In the genomic region with DNA sequence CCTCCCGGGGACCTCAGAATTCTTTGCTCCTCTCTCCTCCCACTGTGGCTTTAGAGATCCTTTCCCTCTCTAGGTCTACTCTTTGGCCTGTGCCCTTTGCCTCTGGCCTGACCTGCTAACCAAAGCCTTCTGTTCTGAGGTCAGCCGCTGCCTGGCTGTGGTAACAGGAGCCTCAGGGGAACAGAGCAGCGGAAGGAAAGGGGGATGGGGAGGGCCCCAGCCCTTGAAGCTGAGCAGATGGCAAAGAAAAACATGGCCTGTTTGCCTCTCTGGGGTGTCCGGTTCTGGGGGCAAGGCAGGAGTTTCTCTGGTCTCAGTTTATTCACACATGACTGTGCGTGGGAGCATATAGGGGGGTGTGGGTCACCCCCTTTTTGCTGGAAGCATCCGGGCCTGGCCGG, we compare ENCODE assay signal across 1 cellular context.
TF ChIP-seq lines count a peak whose summit lies in the region.

No MANE protein-coding gene starts in this region.

TF ChIP-seq in HepG2, 621 proteins besides CTCF, POLR2A, EP300 and RAD21 (continued from another document and continues in another):
- TF ChIP-seq, protein P1, sequence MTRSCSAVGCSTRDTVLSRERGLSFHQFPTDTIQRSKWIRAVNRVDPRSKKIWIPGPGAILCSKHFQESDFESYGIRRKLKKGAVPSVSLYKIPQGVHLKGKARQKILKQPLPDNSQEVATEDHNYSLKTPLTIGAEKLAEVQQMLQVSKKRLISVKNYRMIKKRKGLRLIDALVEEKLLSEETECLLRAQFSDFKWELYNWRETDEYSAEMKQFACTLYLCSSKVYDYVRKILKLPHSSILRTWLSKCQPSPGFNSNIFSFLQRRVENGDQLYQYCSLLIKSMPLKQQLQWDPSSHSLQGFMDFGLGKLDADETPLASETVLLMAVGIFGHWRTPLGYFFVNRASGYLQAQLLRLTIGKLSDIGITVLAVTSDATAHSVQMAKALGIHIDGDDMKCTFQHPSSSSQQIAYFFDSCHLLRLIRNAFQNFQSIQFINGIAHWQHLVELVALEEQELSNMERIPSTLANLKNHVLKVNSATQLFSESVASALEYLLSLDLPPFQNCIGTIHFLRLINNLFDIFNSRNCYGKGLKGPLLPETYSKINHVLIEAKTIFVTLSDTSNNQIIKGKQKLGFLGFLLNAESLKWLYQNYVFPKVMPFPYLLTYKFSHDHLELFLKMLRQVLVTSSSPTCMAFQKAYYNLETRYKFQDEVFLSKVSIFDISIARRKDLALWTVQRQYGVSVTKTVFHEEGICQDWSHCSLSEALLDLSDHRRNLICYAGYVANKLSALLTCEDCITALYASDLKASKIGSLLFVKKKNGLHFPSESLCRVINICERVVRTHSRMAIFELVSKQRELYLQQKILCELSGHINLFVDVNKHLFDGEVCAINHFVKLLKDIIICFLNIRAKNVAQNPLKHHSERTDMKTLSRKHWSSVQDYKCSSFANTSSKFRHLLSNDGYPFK (CRISPR knock-in tag; IDR thresholded peaks at IDR 0.05; ENCODE audit: borderline replicate concordance), result peak; percentile 82; the same call in 1 of the 2 replicates
- 0 out of 2 replicates have a peak, but pooled peaks have one; percentile 46 for TF ChIP-seq STAT5B (CRISPR knock-in tag; IDR thresholded peaks at IDR 0.05)
- peak; percentile 86 for TF ChIP-seq ESRRA (CRISPR knock-in tag; IDR thresholded peaks at IDR 0.05; ENCODE audit: low read depth)
- TF ChIP-seq CAMTA2 (CRISPR knock-in tag; IDR thresholded peaks at IDR 0.05; ENCODE audit: borderline replicate concordance), result no peak
- TF ChIP-seq NKX3-1 (CRISPR knock-in tag; IDR thresholded peaks at IDR 0.05), result 0 out of 2 replicates have a peak, but pooled peaks have one; percentile 33
- 0 out of 2 replicates have a peak, but pooled peaks have one; percentile 28 for TF ChIP-seq GATA4 (IDR thresholded peaks at IDR 0.05; ENCODE audit: borderline replicate concordance, low read depth)
- TF ChIP-seq GABPA (IDR thresholded peaks at IDR 0.05; ENCODE audit: low read depth, low read length), result no peak
- peak; percentile 46; the same call in 1 of the 2 replicates for TF ChIP-seq GABPA (CRISPR knock-in tag; IDR thresholded peaks at IDR 0.05; ENCODE audit: low read depth)
- TF ChIP-seq MAF1 (CRISPR knock-in tag; IDR thresholded peaks at IDR 0.05; ENCODE audit: borderline replicate concordance), result no peak
- TF ChIP-seq NRL (CRISPR knock-in tag; IDR thresholded peaks at IDR 0.05; ENCODE audit: borderline replicate concordance), result no peak
- TF ChIP-seq ZSCAN31 (CRISPR knock-in tag; IDR thresholded peaks at IDR 0.05; ENCODE audit: low read depth), result peak; percentile 88; the same call in 1 of the 2 replicates
- TF ChIP-seq ZFYVE20 (CRISPR knock-in tag; IDR thresholded peaks at IDR 0.05; ENCODE audit: borderline replicate concordance, low read depth), result no peak
- TF ChIP-seq, protein P2, sequence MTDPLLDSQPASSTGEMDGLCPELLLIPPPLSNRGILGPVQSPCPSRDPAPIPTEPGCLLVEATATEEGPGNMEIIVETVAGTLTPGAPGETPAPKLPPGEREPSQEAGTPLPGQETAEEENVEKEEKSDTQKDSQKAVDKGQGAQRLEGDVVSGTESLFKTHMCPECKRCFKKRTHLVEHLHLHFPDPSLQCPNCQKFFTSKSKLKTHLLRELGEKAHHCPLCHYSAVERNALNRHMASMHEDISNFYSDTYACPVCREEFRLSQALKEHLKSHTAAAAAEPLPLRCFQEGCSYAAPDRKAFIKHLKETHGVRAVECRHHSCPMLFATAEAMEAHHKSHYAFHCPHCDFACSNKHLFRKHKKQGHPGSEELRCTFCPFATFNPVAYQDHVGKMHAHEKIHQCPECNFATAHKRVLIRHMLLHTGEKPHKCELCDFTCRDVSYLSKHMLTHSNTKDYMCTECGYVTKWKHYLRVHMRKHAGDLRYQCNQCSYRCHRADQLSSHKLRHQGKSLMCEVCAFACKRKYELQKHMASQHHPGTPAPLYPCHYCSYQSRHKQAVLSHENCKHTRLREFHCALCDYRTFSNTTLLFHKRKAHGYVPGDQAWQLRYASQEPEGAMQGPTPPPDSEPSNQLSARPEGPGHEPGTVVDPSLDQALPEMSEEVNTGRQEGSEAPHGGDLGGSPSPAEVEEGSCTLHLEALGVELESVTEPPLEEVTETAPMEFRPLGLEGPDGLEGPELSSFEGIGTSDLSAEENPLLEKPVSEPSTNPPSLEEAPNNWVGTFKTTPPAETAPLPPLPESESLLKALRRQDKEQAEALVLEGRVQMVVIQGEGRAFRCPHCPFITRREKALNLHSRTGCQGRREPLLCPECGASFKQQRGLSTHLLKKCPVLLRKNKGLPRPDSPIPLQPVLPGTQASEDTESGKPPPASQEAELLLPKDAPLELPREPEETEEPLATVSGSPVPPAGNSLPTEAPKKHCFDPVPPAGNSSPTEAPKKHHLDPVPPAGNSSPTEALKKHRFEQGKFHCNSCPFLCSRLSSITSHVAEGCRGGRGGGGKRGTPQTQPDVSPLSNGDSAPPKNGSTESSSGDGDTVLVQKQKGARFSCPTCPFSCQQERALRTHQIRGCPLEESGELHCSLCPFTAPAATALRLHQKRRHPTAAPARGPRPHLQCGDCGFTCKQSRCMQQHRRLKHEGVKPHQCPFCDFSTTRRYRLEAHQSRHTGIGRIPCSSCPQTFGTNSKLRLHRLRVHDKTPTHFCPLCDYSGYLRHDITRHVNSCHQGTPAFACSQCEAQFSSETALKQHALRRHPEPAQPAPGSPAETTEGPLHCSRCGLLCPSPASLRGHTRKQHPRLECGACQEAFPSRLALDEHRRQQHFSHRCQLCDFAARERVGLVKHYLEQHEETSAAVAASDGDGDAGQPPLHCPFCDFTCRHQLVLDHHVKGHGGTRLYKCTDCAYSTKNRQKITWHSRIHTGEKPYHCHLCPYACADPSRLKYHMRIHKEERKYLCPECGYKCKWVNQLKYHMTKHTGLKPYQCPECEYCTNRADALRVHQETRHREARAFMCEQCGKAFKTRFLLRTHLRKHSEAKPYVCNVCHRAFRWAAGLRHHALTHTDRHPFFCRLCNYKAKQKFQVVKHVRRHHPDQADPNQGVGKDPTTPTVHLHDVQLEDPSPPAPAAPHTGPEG (CRISPR knock-in tag; IDR thresholded peaks at IDR 0.05), result no peak
- no peak for TF ChIP-seq SRF (IDR thresholded peaks at IDR 0.05; ENCODE audit: low read depth, low read length)
- no peak for TF ChIP-seq HNRNPK (IDR thresholded peaks at IDR 0.05; ENCODE audit: low read depth, low read length, poor library complexity, severe bottlenecking)
- TF ChIP-seq, protein P3, sequence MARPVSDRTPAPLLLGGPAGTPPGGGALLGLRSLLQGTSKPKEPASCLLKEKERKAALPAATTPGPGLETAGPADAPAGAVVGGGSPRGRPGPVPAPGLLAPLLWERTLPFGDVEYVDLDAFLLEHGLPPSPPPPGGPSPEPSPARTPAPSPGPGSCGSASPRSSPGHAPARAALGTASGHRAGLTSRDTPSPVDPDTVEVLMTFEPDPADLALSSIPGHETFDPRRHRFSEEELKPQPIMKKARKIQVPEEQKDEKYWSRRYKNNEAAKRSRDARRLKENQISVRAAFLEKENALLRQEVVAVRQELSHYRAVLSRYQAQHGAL (CRISPR knock-in tag; IDR thresholded peaks at IDR 0.05; ENCODE audit: not compliant biosample characterization), result no peak
- TF ChIP-seq, protein P4, sequence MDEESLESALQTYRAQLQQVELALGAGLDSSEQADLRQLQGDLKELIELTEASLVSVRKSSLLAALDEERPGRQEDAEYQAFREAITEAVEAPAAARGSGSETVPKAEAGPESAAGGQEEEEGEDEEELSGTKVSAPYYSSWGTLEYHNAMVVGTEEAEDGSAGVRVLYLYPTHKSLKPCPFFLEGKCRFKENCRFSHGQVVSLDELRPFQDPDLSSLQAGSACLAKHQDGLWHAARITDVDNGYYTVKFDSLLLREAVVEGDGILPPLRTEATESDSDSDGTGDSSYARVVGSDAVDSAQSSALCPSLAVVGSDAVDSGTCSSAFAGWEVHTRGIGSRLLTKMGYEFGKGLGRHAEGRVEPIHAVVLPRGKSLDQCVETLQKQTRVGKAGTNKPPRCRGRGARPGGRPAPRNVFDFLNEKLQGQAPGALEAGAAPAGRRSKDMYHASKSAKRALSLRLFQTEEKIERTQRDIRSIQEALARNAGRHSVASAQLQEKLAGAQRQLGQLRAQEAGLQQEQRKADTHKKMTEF (CRISPR knock-in tag; IDR thresholded peaks at IDR 0.05), result no peak; the same call in none of the 2 replicates
- TF ChIP-seq, protein P5, sequence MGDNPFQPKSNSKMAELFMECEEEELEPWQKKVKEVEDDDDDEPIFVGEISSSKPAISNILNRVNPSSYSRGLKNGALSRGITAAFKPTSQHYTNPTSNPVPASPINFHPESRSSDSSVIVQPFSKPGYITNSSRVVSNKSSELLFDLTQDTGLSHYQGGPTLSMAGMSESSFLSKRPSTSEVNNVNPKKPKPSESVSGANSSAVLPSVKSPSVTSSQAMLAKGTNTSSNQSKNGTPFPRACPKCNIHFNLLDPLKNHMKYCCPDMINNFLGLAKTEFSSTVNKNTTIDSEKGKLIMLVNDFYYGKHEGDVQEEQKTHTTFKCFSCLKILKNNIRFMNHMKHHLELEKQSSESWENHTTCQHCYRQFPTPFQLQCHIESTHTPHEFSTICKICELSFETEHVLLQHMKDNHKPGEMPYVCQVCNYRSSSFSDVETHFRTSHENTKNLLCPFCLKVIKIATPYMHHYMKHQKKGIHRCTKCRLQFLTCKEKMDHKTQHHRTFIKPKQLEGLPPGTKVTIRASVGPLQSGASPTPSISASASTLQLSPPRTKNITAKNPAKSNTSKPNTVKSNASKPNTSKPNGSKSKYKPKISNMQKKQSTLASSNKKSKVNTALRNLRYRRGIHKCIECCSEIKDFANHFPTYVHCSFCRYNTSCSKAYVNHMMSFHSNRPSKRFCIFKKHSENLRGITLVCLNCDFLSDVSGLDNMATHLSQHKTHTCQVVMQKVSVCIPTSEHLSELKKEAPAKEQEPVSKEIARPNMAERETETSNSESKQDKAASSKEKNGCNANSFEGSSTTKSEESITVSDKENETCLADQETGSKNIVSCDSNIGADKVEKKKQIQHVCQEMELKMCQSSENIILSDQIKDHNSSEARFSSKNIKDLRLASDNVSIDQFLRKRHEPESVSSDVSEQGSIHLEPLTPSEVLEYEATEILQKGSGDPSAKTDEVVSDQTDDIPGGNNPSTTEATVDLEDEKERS (CRISPR knock-in tag; IDR thresholded peaks at IDR 0.05), result no peak
- no peak for TF ChIP-seq ZNF354B (CRISPR knock-in tag; IDR thresholded peaks at IDR 0.05)
- peak; percentile 71; the same call in 1 of the 2 replicates for TF ChIP-seq SPEN (CRISPR knock-in tag; IDR thresholded peaks at IDR 0.05; ENCODE audit: low read depth)
- peak; percentile 83 for TF ChIP-seq CBFB (CRISPR knock-in tag; IDR thresholded peaks at IDR 0.05)
- TF ChIP-seq, protein P6, sequence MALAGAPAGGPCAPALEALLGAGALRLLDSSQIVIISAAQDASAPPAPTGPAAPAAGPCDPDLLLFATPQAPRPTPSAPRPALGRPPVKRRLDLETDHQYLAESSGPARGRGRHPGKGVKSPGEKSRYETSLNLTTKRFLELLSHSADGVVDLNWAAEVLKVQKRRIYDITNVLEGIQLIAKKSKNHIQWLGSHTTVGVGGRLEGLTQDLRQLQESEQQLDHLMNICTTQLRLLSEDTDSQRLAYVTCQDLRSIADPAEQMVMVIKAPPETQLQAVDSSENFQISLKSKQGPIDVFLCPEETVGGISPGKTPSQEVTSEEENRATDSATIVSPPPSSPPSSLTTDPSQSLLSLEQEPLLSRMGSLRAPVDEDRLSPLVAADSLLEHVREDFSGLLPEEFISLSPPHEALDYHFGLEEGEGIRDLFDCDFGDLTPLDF (CRISPR knock-in tag; IDR thresholded peaks at IDR 0.05), result no peak
- TF ChIP-seq DR1 (CRISPR knock-in tag; IDR thresholded peaks at IDR 0.05), result no peak
- no peak for TF ChIP-seq PCBP2 (optimal IDR thresholded peaks at IDR 0.05; ENCODE audit: low read depth, low read length, poor library complexity, severe bottlenecking)
- TF ChIP-seq SKI (IDR thresholded peaks at IDR 0.05; ENCODE audit: partially characterized antibody), result no peak
- TF ChIP-seq MEF2D (CRISPR knock-in tag; IDR thresholded peaks at IDR 0.05), result peak; percentile 64
- TF ChIP-seq ONECUT2 (CRISPR knock-in tag; IDR thresholded peaks at IDR 0.05), result no peak
- TF ChIP-seq ZMAT3 (CRISPR knock-in tag; conservative IDR thresholded peaks at IDR 0.05), result peak; percentile 80; the same call in 1 of the 2 replicates
- peak; percentile 67; the same call in 1 of the 2 replicates for TF ChIP-seq CCDC6 (CRISPR knock-in tag; IDR thresholded peaks at IDR 0.05)
- TF ChIP-seq ZNF746 (CRISPR knock-in tag; IDR thresholded peaks at IDR 0.05), result no peak
- TF ChIP-seq AGO1 (IDR thresholded peaks at IDR 0.05; ENCODE audit: low read depth, low read length, poor library complexity, severe bottlenecking), result no peak
- no peak for TF ChIP-seq MED13 (CRISPR knock-in tag; IDR thresholded peaks at IDR 0.05)
- TF ChIP-seq NR2C2 (CRISPR knock-in tag; IDR thresholded peaks at IDR 0.05; ENCODE audit: borderline replicate concordance), result peak; percentile 88
- TF ChIP-seq BRD4 (CRISPR knock-in tag; IDR thresholded peaks at IDR 0.05), result 0 out of 2 replicates have a peak, but pooled peaks have one; percentile 44
- TF ChIP-seq POLR2AphosphoS5 (IDR thresholded peaks at IDR 0.05; ENCODE audit: low read depth, low read length), result no peak
- TF ChIP-seq NFYB (CRISPR knock-in tag; IDR thresholded peaks at IDR 0.05), result no peak
- TF ChIP-seq, protein P7, sequence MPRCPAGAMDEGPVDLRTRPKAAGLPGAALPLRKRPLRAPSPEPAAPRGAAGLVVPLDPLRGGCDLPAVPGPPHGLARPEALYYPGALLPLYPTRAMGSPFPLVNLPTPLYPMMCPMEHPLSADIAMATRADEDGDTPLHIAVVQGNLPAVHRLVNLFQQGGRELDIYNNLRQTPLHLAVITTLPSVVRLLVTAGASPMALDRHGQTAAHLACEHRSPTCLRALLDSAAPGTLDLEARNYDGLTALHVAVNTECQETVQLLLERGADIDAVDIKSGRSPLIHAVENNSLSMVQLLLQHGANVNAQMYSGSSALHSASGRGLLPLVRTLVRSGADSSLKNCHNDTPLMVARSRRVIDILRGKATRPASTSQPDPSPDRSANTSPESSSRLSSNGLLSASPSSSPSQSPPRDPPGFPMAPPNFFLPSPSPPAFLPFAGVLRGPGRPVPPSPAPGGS (CRISPR knock-in tag; IDR thresholded peaks at IDR 0.05), result no peak
- no peak for TF ChIP-seq TCF12 (IDR thresholded peaks at IDR 0.05)
- TF ChIP-seq TCF12 (CRISPR knock-in tag; IDR thresholded peaks at IDR 0.05), result no peak
- TF ChIP-seq PRPF4 (IDR thresholded peaks at IDR 0.05; ENCODE audit: low read depth, low read length, poor library complexity, severe bottlenecking), result peak; percentile 76
- TF ChIP-seq ZNF33A (CRISPR knock-in tag; IDR thresholded peaks at IDR 0.05; ENCODE audit: borderline replicate concordance), result no peak
- no peak for TF ChIP-seq GTF3A (CRISPR knock-in tag; conservative IDR thresholded peaks at IDR 0.05)
- TF ChIP-seq TCF7L2 (IDR thresholded peaks at IDR 0.05; ENCODE audit: low read depth, low read length), result no peak
- peak; percentile 91; the same call in 1 of the 2 replicates for TF ChIP-seq MTA1 (CRISPR knock-in tag; IDR thresholded peaks at IDR 0.05; ENCODE audit: borderline replicate concordance)
